In genomic region chr4:7147261-7147660, GRCh38 we compare ENCODE assay signal across 23 cellular contexts.
"Had no signal": no experiment of that assay in that cellular context is flagged by ENCODE, and none has a peak within 500 bp of the region (broad histone marks: within the 10 kb centered on the region; RNA-seq: fewer than 3 reads in every experiment).

No MANE protein-coding gene starts in this region.

- H3K4me3 Mint-ChIP-seq: dendritic cell treated with granulocyte-macrophage colony-stimulating factor and Interleukin-4, amounts not matched to agents 40 ng/mL and 50 ng/mL, for 4 days; effector memory CD8-positive, alpha-beta T cell; endodermal cell had no signal

- H3K27ac Mint-ChIP-seq: dendritic cell treated with granulocyte-macrophage colony-stimulating factor and Interleukin-4, amounts not matched to agents 40 ng/mL and 50 ng/mL, for 4 days; effector memory CD8-positive, alpha-beta T cell; endodermal cell had no signal

- DNase-seq: colonic mucosa; cortex of kidney; effector CD8-positive, alpha-beta T cell; effector memory CD8-positive, alpha-beta T cell; endodermal cell; erythroblast; esophagus squamous epithelium; foreskin fibroblast; foreskin melanocyte; gastrocnemius medialis; glutamatergic neuron; head of caudate nucleus; heart right ventricle; hippocampal formation; left cardiac atrium; left lung; left ventricle myocardium superior; lower lobe of right lung; mesenchymal stem cell; midbrain had no signal

- H3K4me3 ChIP-seq: colonic mucosa, esophagus squamous epithelium, gastrocnemius medialis, heart right ventricle, left lung, lower lobe of right lung had no signal

- ATAC-seq: effector memory CD8-positive, alpha-beta T cell; esophagus mucosa; gastrocnemius medialis; heart right ventricle; left cardiac atrium; left lung; left ventricle myocardium superior; lower lobe of right lung had no signal

- H3K9me3 ChIP-seq: colonic mucosa, esophagus squamous epithelium, gastrocnemius medialis, heart right ventricle, left lung, lower lobe of right lung had no signal

- H3K4me1 ChIP-seq: colonic mucosa, gastrocnemius medialis, heart right ventricle, left lung, lower lobe of right lung had no signal

- H3K27me3 ChIP-seq: colonic mucosa had no signal

- H3K4me1 Mint-ChIP-seq: endodermal cell had no signal

- H3K27ac ChIP-seq: colonic mucosa, epithelial cell of prostate, esophagus squamous epithelium, gastrocnemius medialis, heart right ventricle, left lung, lower lobe of right lung had no signal

- H3K9me3 Mint-ChIP-seq: dendritic cell treated with granulocyte-macrophage colony-stimulating factor and Interleukin-4, amounts not matched to agents 40 ng/mL and 50 ng/mL, for 4 days; effector memory CD8-positive, alpha-beta T cell; endodermal cell had no signal

- H3K36me3 ChIP-seq: colonic mucosa, esophagus squamous epithelium, gastrocnemius medialis, heart right ventricle, left lung, lower lobe of right lung had no signal
